ENCODE assay signal across 8 cellular contexts in the genomic region with DNA sequence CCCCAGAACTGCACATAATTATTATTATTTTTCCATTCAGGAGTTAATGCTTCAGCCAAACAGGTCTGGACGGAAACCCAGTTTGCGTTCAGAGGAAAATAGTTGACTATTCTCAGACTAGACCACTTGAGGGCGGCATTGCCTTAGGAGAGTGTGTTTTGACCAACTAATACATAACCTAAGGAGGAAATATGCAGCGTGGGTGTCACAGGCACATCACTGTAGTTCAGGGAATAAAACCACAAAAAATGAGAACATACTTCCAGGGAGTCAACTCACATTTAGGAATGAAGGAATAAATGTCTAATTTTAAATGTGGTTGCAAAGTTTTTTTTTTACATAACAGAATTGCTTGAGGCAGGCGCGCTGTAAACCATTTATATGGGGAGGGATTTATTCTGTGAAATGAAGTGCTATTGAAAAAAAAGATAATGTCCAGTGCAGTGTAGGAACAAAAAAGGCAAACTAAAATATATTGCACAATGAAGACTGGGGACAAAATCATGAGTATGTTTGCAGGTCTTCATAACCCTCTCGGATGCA.
DNase-seq lines count a peak whose midpoint lies in the region; ATAC-seq, FAIRE-seq and TF ChIP-seq lines count a peak whose summit lies in the region.

No MANE protein-coding gene starts in this region.

- H3K36me3 ChIP-seq in CD8-positive, alpha-beta T cell (ENCODE audit: insufficient read depth, low read length) = no peaks in the 10 kb centered on the region

- FAIRE-seq in endometrium (lab: Jason Lieb, UNC) = peak; percentile 98

- H3K27ac Mint-ChIP-seq in CD8-positive, alpha-beta T cell = no peak overlapping the region

- no peaks in the 10 kb centered on the region for H3K9me3 Mint-ChIP-seq in CD8-positive, alpha-beta T cell

- peaks cover 2% of the 10 kb centered on the region for H3K4me1 Mint-ChIP-seq in CD8-positive, alpha-beta T cell (ENCODE audit: low read depth)

- H3K4me3 ChIP-seq in CD8-positive, alpha-beta T cell (ENCODE audit: low read depth, low read length) = no peak overlapping the region

- intact Hi-C loops in CD8-positive, alpha-beta T cell (cut with DNase I, micrococcal nuclease) = loop anchor here (1.0 to 5.0 kb wide), 5 partner anchors 210 to 1068 kb away; partner anchors contain the start of gene PDE5A (in 2 of the 2)

- H3K4me3 Mint-ChIP-seq in CD8-positive, alpha-beta T cell = no peak overlapping the region

- H3K27ac ChIP-seq in CD8-positive, alpha-beta T cell (ENCODE audit: low read depth, low read length) = no peak overlapping the region

- CTCF ChIA-PET in CD8-positive, alpha-beta T cell (lab: Charles Lee) = interaction anchor here (0.6 to 2.7 kb wide), 11 partner anchors 10 to 1067 kb away, joined by 3 to 14 read pairs (median 4); no protein-coding TSS in a partner anchor

- H3K36me3 Mint-ChIP-seq in CD8-positive, alpha-beta T cell = no peaks in the 10 kb centered on the region

- H3K27me3 ChIP-seq in CD8-positive, alpha-beta T cell (ENCODE audit: insufficient read depth, low read length) = no peaks in the 10 kb centered on the region

- peak; percentile 16 to 57 (median 49) for DNase-seq in CD8-positive, alpha-beta T cell
- peak; percentile 61 for DNase-seq in NCI-H510A treated with DMSO at 0.1 percent for 48 hours (lab: John Stamatoyannopoulos, UW)
- DNase-seq in activated CD4-positive, alpha-beta T cell treated with anti-CD3 and anti-CD28 coated beads, Interleukin-2, amount 50 U/mL, for 4 hours = peak; percentile 25 to 27
- peak; percentile 69 for DNase-seq in mucosa of gallbladder (ENCODE audit: low spot score)
- peak; percentile 11 for DNase-seq in stimulated activated naive CD4-positive, alpha-beta T cell treated with Interleukin-2 at 50 U/mL for 16 hours (lab: John Stamatoyannopoulos, UW)

- peak; percentile 75 for TF ChIP-seq CTCF in CD8-positive, alpha-beta T cell (IDR thresholded peaks at IDR 0.05)

- H3K4me1 ChIP-seq in CD8-positive, alpha-beta T cell (ENCODE audit: insufficient read depth, low read length) = no peaks in the 10 kb centered on the region

- no peaks in the 10 kb centered on the region for H3K9me3 ChIP-seq in CD8-positive, alpha-beta T cell (ENCODE audit: low read length)

- H3K27me3 Mint-ChIP-seq in CD8-positive, alpha-beta T cell (ENCODE audit: low read depth) = peaks cover 5% of the 10 kb centered on the region

- POLR2A ChIA-PET in CD8-positive, alpha-beta T cell (lab: Charles Lee) = interaction anchor here (0.7 kb wide), 1 partner anchor 317 kb away, joined by 3 read pairs; no protein-coding TSS in a partner anchor

- ATAC-seq in CD8-positive, alpha-beta T cell = peak; percentile 81
- ATAC-seq in GM19035 (IDR thresholded peaks at IDR 0.05; ENCODE audit: unreplicated experiment) (peak; percentile 93), HG03159 (IDR thresholded peaks at IDR 0.05; ENCODE audit: unreplicated experiment) (peak; percentile 83)

Comparison
In these comparisons a context has a peak if more than half of its experiments do, and no peak if none do; other contexts are left out.
1. DNase-seq: peak in every context shown above with its lines; median percentile 69 in mucosa of gallbladder; 61 in NCI-H510A treated with DMSO at 0.1 percent for 48 hours; 49 in CD8-positive, alpha-beta T cell; 26 in activated CD4-positive, alpha-beta T cell treated with anti-CD3 and anti-CD28 coated beads, Interleukin-2, amount 50 U/mL, for 4 hours; 11 in stimulated activated naive CD4-positive, alpha-beta T cell treated with Interleukin-2 at 50 U/mL for 16 hours.